ENCODE assay signal across 11 cellular contexts in the genomic region with DNA sequence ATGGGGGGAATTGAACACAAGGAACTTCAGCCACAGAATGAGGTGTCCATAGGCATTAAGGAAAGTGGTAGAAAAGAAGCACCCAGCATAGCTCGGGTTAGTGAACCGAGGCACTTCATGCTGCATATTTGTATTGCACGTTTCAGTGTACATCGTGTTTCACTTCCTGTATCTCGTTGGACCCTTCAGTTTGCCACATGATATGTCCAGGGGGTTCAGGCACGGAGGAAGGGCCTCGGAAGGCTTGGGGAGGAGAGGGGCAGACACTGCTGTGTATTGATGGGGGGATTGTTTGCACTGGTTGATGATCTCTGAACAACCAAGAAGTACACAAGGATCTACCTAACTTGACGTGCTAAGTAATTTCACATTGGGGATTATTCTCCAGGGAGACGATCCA. TPM values are rescaled to one million over a fixed set of nuclear protein-coding genes. Genes with fewer than 3 reads are reported as not detected.
"Had no signal": no experiment of that assay in that cellular context is flagged by ENCODE, and none has a peak within 500 bp of the region (broad histone marks: within the 10 kb centered on the region; RNA-seq: fewer than 3 reads in every experiment).

No MANE protein-coding gene starts in this region.

RNA-seq across cellular contexts. Expression of a gene that starts 3.8 kb away (rescaled TPM):
- total RNA-seq: activated CD8-positive, alpha-beta T cell treated with anti-CD3 and anti-CD28 coated beads for 36 hours; activated naive CD8-positive, alpha-beta T cell treated with anti-CD3 and anti-CD28 coated beads for 36 hours; activated T-cell treated with anti-CD3 and anti-CD28 coated beads, Interleukin-2, amount 50 U/mL, for 72 hours; dermis blood vessel endothelial cell; epithelial cell of proximal tubule; left lung; osteoblast; psoas muscle; right lobe of liver had no signal
- polyA plus RNA-seq: keratinocyte, neural cell, psoas muscle had no signal

RNA-seq across cellular contexts. Expression of a gene that starts 9.7 kb away (rescaled TPM):
- total RNA-seq: epithelial cell of proximal tubule had no signal
- polyA plus RNA-seq: neural cell had no signal

RNA-seq across cellular contexts. Expression of a gene that starts 11.3 kb away (rescaled TPM):
- total RNA-seq: activated CD8-positive, alpha-beta T cell treated with anti-CD3 and anti-CD28 coated beads for 36 hours; activated naive CD8-positive, alpha-beta T cell treated with anti-CD3 and anti-CD28 coated beads for 36 hours; activated T-cell treated with anti-CD3 and anti-CD28 coated beads, Interleukin-2, amount 50 U/mL, for 72 hours; dermis blood vessel endothelial cell; epithelial cell of proximal tubule; left lung; osteoblast; psoas muscle; right lobe of liver had no signal
- polyA plus RNA-seq: keratinocyte, neural cell, psoas muscle had no signal

RNA-seq across cellular contexts. Expression of a gene that starts 26.0 kb away (rescaled TPM):
- total RNA-seq: activated CD8-positive, alpha-beta T cell treated with anti-CD3 and anti-CD28 coated beads for 36 hours; activated naive CD8-positive, alpha-beta T cell treated with anti-CD3 and anti-CD28 coated beads for 36 hours; activated T-cell treated with anti-CD3 and anti-CD28 coated beads, Interleukin-2, amount 50 U/mL, for 72 hours; dermis blood vessel endothelial cell; epithelial cell of proximal tubule; left lung; osteoblast; psoas muscle; right lobe of liver had no signal
- polyA plus RNA-seq: keratinocyte, neural cell, psoas muscle had no signal

RNA-seq across cellular contexts. Expression of a gene that starts 40.7 kb away (rescaled TPM):
- total RNA-seq: activated CD8-positive, alpha-beta T cell treated with anti-CD3 and anti-CD28 coated beads for 36 hours; activated naive CD8-positive, alpha-beta T cell treated with anti-CD3 and anti-CD28 coated beads for 36 hours; activated T-cell treated with anti-CD3 and anti-CD28 coated beads, Interleukin-2, amount 50 U/mL, for 72 hours; dermis blood vessel endothelial cell; epithelial cell of proximal tubule; left lung; osteoblast; psoas muscle; right lobe of liver had no signal
- polyA plus RNA-seq: keratinocyte, neural cell, psoas muscle had no signal
